Comparison of ENCODE assay signal across 1 cellular context in genomic region chr19:42268704-42269517, GRCh38.
TF ChIP-seq lines count a peak whose summit lies in the region.

CIC (plus strand) TSS chr19:42269252; CDS start chr19:42271784, 2,532 bp downstream.

TF ChIP-seq in GM12878, 131 proteins besides CTCF, POLR2A, EP300 and RAD21 (continued from another document and continues in another):
- TF ChIP-seq BCL3 (IDR thresholded peaks at IDR 0.05; ENCODE audit: borderline replicate concordance, insufficient read depth, low read depth, low read length, poor library complexity, severe bottlenecking) (no peak), RAD51 (IDR thresholded peaks at IDR 0.05) (no peak; the same call in 1 of the 2 replicates), RB1 (IDR thresholded peaks at IDR 0.05; ENCODE audit: borderline replicate concordance) (no peak), ATF2 (IDR thresholded peaks at IDR 0.05; ENCODE audit: low read length) (no peak), FOS (IDR thresholded peaks at IDR 0.05; ENCODE audit: borderline replicate concordance, extremely low read depth, insufficient read length) (peak; percentile 92), JUND (IDR thresholded peaks at IDR 0.05; ENCODE audit: low read depth, low read length) (no peak), IRF3 (IDR thresholded peaks at IDR 0.05) (peak; percentile 99), HDAC6 (IDR thresholded peaks at IDR 0.05; ENCODE audit: unreplicated experiment) (no peak), PKNOX1 (IDR thresholded peaks at IDR 0.05) (peak; percentile 100), E2F4 (IDR thresholded peaks at IDR 0.05; ENCODE audit: low read depth, low read length) (no peak), CREB1 (IDR thresholded peaks at IDR 0.05; ENCODE audit: low read depth) (peak; percentile 81), SMARCA5 (IDR thresholded peaks at IDR 0.05) (no peak), ASH2L (IDR thresholded peaks at IDR 0.05; ENCODE audit: borderline replicate concordance, low read depth) (no peak), IRF5 (IDR thresholded peaks at IDR 0.05; ENCODE audit: borderline replicate concordance) (no peak), PRDM15 (CRISPR knock-in tag; IDR thresholded peaks at IDR 0.05) (no peak), ETV6 (conservative IDR thresholded peaks at IDR 0.05 in 1 of 2, IDR thresholded peaks at IDR 0.05 in 1 of 2; ENCODE audit: borderline replicate concordance in 1 of 2, low read depth in 1 of 2) (no peak), SUPT20H (IDR thresholded peaks at IDR 0.05; ENCODE audit: borderline replicate concordance, control insufficient read depth, low read depth, low read length) (no peak), REST (IDR thresholded peaks at IDR 0.05; ENCODE audit: low read depth, low read length) (no peak), SKIL (IDR thresholded peaks at IDR 0.05; ENCODE audit: low read depth, poor library complexity, severe bottlenecking) (peak; percentile 99), TCF3 (IDR thresholded peaks at IDR 0.05; ENCODE audit: borderline replicate concordance, insufficient read depth, low read depth, low read length) (no peak), HDAC2 (IDR thresholded peaks at IDR 0.05) (no peak), SPI1 (IDR thresholded peaks at IDR 0.05; ENCODE audit: borderline replicate concordance, insufficient read depth, low read depth, low read length) (peak; percentile 29; the same call in 1 of the 2 replicates), ZBED1 (IDR thresholded peaks at IDR 0.05; ENCODE audit: borderline replicate concordance) (no peak), ZNF622 (IDR thresholded peaks at IDR 0.05) (no peak), E2F8 (IDR thresholded peaks at IDR 0.05; ENCODE audit: low read depth, partially characterized antibody) (no peak), TARDBP (IDR thresholded peaks at IDR 0.05; ENCODE audit: borderline replicate concordance) (peak; percentile 80), NR2C1 (IDR thresholded peaks at IDR 0.05) (peak; percentile 25), USF2 (IDR thresholded peaks at IDR 0.05; ENCODE audit: borderline replicate concordance, low read depth, low read length) (no peak), POU2F2 (IDR thresholded peaks at IDR 0.05; ENCODE audit: borderline replicate concordance, low read depth, low read length) (peak; percentile 6; the same call in 1 of the 3 replicates), MLLT1 (IDR thresholded peaks at IDR 0.05) (no peak)
